ENCODE assay signal across 8 cellular contexts in genomic region chr17:19384723-19385391, GRCh38. TPM values are rescaled to one million over a fixed set of nuclear protein-coding genes. Genes with fewer than 3 reads are reported as not detected.
DNase-seq lines count a peak whose midpoint lies in the region; ATAC-seq lines count a peak whose summit lies in the region.

No MANE protein-coding gene starts in this region.

- H3K4me3 ChIP-seq in HUES64 (ENCODE audit: low read length) = no peak overlapping the region
- peak overlapping the region in 3 of 5 donors; percentile 12 to 50 (median 24) for H3K4me3 ChIP-seq in subcutaneous abdominal adipose tissue (ENCODE audit: low read depth in 1 of 5, low read length in 5 of 5)

- ATAC-seq in HG02840 (IDR thresholded peaks at IDR 0.05; ENCODE audit: low FRiP score, unreplicated experiment) = no peak

- 0 out of 2 replicates have a peak overlapping the region, but pooled peaks have one; percentile 30 for H3K27ac ChIP-seq in HUES64 (ENCODE audit: low read depth, low read length)
- H3K27ac ChIP-seq in angular gyrus (ENCODE audit: low read depth, low read length) = peak overlapping the region; percentile 73
- H3K27ac ChIP-seq in subcutaneous abdominal adipose tissue (ENCODE audit: low read depth, low read length) = peak overlapping the region; percentile 37

- H3K36me3 ChIP-seq in HUES64 (ENCODE audit: insufficient read depth, low read length) (peaks cover 56% of the 10 kb centered on the region), subcutaneous abdominal adipose tissue (ENCODE audit: control insufficient read depth in 5 of 5, insufficient read depth in 5 of 5, low read length in 5 of 5) (peaks cover 0 to 57% (median 53%) of the 10 kb centered on the region in 5 donors)

- H3K9me3 ChIP-seq in HUES64 (ENCODE audit: insufficient read depth, low read depth, low read length) = no peaks in the 10 kb centered on the region
- H3K9me3 ChIP-seq in subcutaneous abdominal adipose tissue (ENCODE audit: control insufficient read depth in 5 of 5, low read length in 5 of 5) = no peaks in the 10 kb centered on the region

- DNase-seq in hippocampal formation (lab: John Stamatoyannopoulos, UW) (peak; percentile 76 to 90), KG1 (lab: John Stamatoyannopoulos, UW) (no peak)
- DNase-seq in activated T-cell treated with anti-CD3 and anti-CD28 coated beads, Interleukin-2, amount 50 U/mL, for 48 hours = no peak
- no peak for DNase-seq in activated naive CD4-positive, alpha-beta T cell (lab: John Stamatoyannopoulos, UW)

- no peak overlapping the region for H3K9ac ChIP-seq in HUES64 (ENCODE audit: low read depth, low read length)
- H3K9ac ChIP-seq in subcutaneous abdominal adipose tissue (ENCODE audit: low read length in 5 of 5) = peak overlapping the region in 3 of 5 donors; percentile 18 to 43 (median 42)

- 92% methylated on average over 16 of the region's 16 CpGs for WGBS in HUES64

- H3K27me3 ChIP-seq in HUES64 (ENCODE audit: insufficient read depth, low read length) = no peaks in the 10 kb centered on the region
- H3K27me3 ChIP-seq in subcutaneous abdominal adipose tissue (ENCODE audit: control insufficient read depth in 5 of 5, insufficient read depth in 4 of 5, low read length in 5 of 5) = no peaks in the 10 kb centered on the region

- H3K4me1 ChIP-seq in HUES64 (ENCODE audit: insufficient read depth, low read length) = peaks cover 15% of the 10 kb centered on the region
- peaks cover 11 to 60% (median 44%) of the 10 kb centered on the region in 5 donors for H3K4me1 ChIP-seq in subcutaneous abdominal adipose tissue (ENCODE audit: control insufficient read depth in 5 of 5, insufficient read depth in 5 of 5, low read length in 5 of 5)

RNA-seq across cellular contexts. Expression of gene MFAP4, which starts 2.1 kb away (rescaled TPM):
- 5.8 TPM for polyA plus RNA-seq in HUES64 (2013, experiment 1 of 2)
- 5.0 TPM for polyA plus RNA-seq in HUES64 (2013, experiment 2 of 2)

RNA-seq across cellular contexts. Expression of gene MAPK7, which starts 6.6 kb away (rescaled TPM):
- 29.0 TPM for polyA plus RNA-seq in HUES64 (2013, experiment 1 of 2)
- 25.9 TPM for polyA plus RNA-seq in HUES64 (2013, experiment 2 of 2)

RNA-seq across cellular contexts. Expression of gene B9D1, which starts 22.3 kb away (rescaled TPM):
- polyA plus RNA-seq in HUES64 (2013, experiment 1 of 2) = 25.8 TPM
- 26.4 TPM for polyA plus RNA-seq in HUES64 (2013, experiment 2 of 2)

RNA-seq across cellular contexts. Expression of gene RNF112, which starts 26.2 kb away (rescaled TPM):
- polyA plus RNA-seq in HUES64 (2013, experiment 1 of 2) = 1.1 TPM
- 1.2 TPM for polyA plus RNA-seq in HUES64 (2013, experiment 2 of 2)

Comparison
In these comparisons a context has a peak if more than half of its experiments do, and no peak if none do; other contexts are left out.
1. DNase-seq: peak in hippocampal formation (2 of 2); none in activated T-cell treated with anti-CD3 and anti-CD28 coated beads, Interleukin-2, amount 50 U/mL, for 48 hours (0 of 2), activated naive CD4-positive, alpha-beta T cell (0 of 4) and KG1 (single experiment).
2. Peak in every context shown above with its lines, with median percentiles within 50 percentile points of each other: H3K27ac ChIP-seq.